In genomic region chr4:171169396-171169795, GRCh38 we compare ENCODE assay signal across 4 cellular contexts.
"Had no signal": no experiment of that assay in that cellular context is flagged by ENCODE, and none has a peak within 500 bp of the region (broad histone marks: within the 10 kb centered on the region; RNA-seq: fewer than 3 reads in every experiment).

No MANE protein-coding gene starts in this region.

- H3K4me1 Mint-ChIP-seq: GM23338, H9 had no signal

- H3K4me3 ChIP-seq: GM23338 had no signal

- H3K9me3 Mint-ChIP-seq: H9 had no signal

- ATAC-seq: GM23338 had no signal

- H3K4me3 Mint-ChIP-seq: GM23338, H9 had no signal

- H3K27ac Mint-ChIP-seq: GM23338, H9 had no signal

- DNase-seq: H9, HCEC 1CT, IMR-90 had no signal
